11 cellular contexts compared by ENCODE assay signal in genomic region chr16:18804540-18804939, GRCh38. TPM values are rescaled to one million over a fixed set of nuclear protein-coding genes. Genes with fewer than 3 reads are reported as not detected.
DNase-seq lines count a peak whose midpoint lies in the region; ATAC-seq, FAIRE-seq and TF ChIP-seq lines count a peak whose summit lies in the region.
"Had no signal": no experiment of that assay in that cellular context is flagged by ENCODE, and none has a peak within 500 bp of the region (broad histone marks: within the 10 kb centered on the region; RNA-seq: fewer than 3 reads in every experiment).

No MANE protein-coding gene starts in this region.

- intact Hi-C loops in CD4-positive, alpha-beta memory T cell (cut with micrococcal nuclease) = no loop called here
- intact Hi-C loops in K562 (cut with micrococcal nuclease) = no loop called here
- intact Hi-C loops in natural killer cell (cut with micrococcal nuclease) = loop anchor here (5.0 kb wide), 3 partner anchors 163 to 753 kb away; partner anchors contain the start of genes COQ7 and VPS35L
- intact Hi-C loops in testis (cut with DNase I; ENCODE audit: low total_unique reads) = no loop called here

- H3K4me3 ChIP-seq in CD4-positive, alpha-beta memory T cell (ENCODE audit: low read length in 2 of 2) = no peak overlapping the region
- H3K4me3 ChIP-seq in K562 (no peak overlapping the region), testis (no peak overlapping the region)
- H3K4me3 ChIP-seq: upper lobe of left lung had no signal

- TF ChIP-seq EP300 in K562 (IDR thresholded peaks at IDR 0.05; ENCODE audit: low read length) = no peak

- no peaks in the 10 kb centered on the region for H3K9me1 ChIP-seq in K562 (ENCODE audit: control insufficient read depth, insufficient read depth, low read length)

- no peak for TF ChIP-seq CTCF in K562 (IDR thresholded peaks at IDR 0.05 in 2 of 3, conservative IDR thresholded peaks at IDR 0.05 in 1 of 3; ENCODE audit: insufficient read depth in 2 of 3, low read depth in 1 of 3, low read length in 3 of 3)
- TF ChIP-seq CTCF in natural killer cell (IDR thresholded peaks at IDR 0.05) = no peak
- TF ChIP-seq CTCF in testis (IDR thresholded peaks at IDR 0.05) = no peak

- no peak overlapping the region for H3K27ac ChIP-seq in CD4-positive, alpha-beta memory T cell (ENCODE audit: low read depth, low read length)
- H3K27ac ChIP-seq in KOPT-K1 (ENCODE audit: low read depth, low read length, poor library complexity, severe bottlenecking) (peak overlapping the region; percentile 50), K562 (ENCODE audit: extremely low read depth, low read depth, low read length) (peak overlapping the region; percentile 67), testis (no peak overlapping the region)

- TF ChIP-seq POLR2A in K562 (conservative IDR thresholded peaks at IDR 0.05) = no peak
- no peak for TF ChIP-seq POLR2A in testis (IDR thresholded peaks at IDR 0.05)

- ATAC-seq in K562 = no peak
- ATAC-seq in natural killer cell = no peak
- no peak for ATAC-seq in HG02885 (IDR thresholded peaks at IDR 0.05; ENCODE audit: poor library complexity, unreplicated experiment)

- DNase-seq in CD4-positive, alpha-beta memory T cell = no peak
- DNase-seq in K562 (ENCODE audit: extremely low read depth in 1 of 4, low spot score in 3 of 4) (peak in 1 of 4 experiments; percentile 53), natural killer cell (no peak), testis (no peak), superior temporal gyrus (ENCODE audit: extremely low spot score) (no peak)
- no peak for DNase-seq in activated CD4-positive, CD25-positive, alpha-beta regulatory T cell (lab: John Stamatoyannopoulos, UW)
- DNase-seq: central memory CD4-positive, alpha-beta T cell; upper lobe of left lung had no signal

- H3K9ac ChIP-seq in K562 (ENCODE audit: insufficient read depth in 1 of 2, low read depth in 2 of 2, low read length in 2 of 2) = peak overlapping the region in 1 of 2 experiments; percentile 53; a peak in 2 of 4 replicates

- H3K27me3 Mint-ChIP-seq in CD4-positive, alpha-beta memory T cell = no peaks in the 10 kb centered on the region
- no peaks in the 10 kb centered on the region for H3K27me3 Mint-ChIP-seq in natural killer cell (ENCODE audit: low read depth in 2 of 2)

- peaks cover 34% of the 10 kb centered on the region for H3K79me2 ChIP-seq in K562 (ENCODE audit: control insufficient read depth, insufficient read depth, low read length)

- peaks cover 0 to 6% (median 0%) of the 10 kb centered on the region in 8 donors for H3K9me3 Mint-ChIP-seq in CD4-positive, alpha-beta memory T cell
- no peaks in the 10 kb centered on the region for H3K9me3 Mint-ChIP-seq in natural killer cell

- POLR2A ChIA-PET in CD4-positive, alpha-beta memory T cell (lab: Charles Lee; ENCODE audit: partially characterized antibody) = interaction anchor here (1.3 to 6.4 kb wide), 4 partner anchors 12 to 121 kb away, joined by 4 to 176 read pairs (median 15); partner anchors contain the start of genes RPS15A and SMG1
- POLR2A ChIA-PET in K562 (lab: Yijun Ruan, JAX) = interaction anchor here (0.8 to 10.2 kb wide), 8 partner anchors 9 to 281 kb away, joined by 3 to 342 read pairs (median 3); partner anchors contain the start of gene RPS15A

- H3K27me3 ChIP-seq in CD4-positive, alpha-beta memory T cell (ENCODE audit: insufficient read depth, low read length) = no peaks in the 10 kb centered on the region
- no peaks in the 10 kb centered on the region for H3K27me3 ChIP-seq in K562 (ENCODE audit: control insufficient read depth in 2 of 2, insufficient read depth in 2 of 2, low read length in 2 of 2)
- no peaks in the 10 kb centered on the region for H3K27me3 ChIP-seq in testis
- H3K27me3 ChIP-seq: upper lobe of left lung had no signal

- peaks cover 17 to 47% (median 34%) of the 10 kb centered on the region in 4 donors for H3K4me1 Mint-ChIP-seq in CD4-positive, alpha-beta memory T cell
- H3K4me1 Mint-ChIP-seq in natural killer cell = peaks cover 45% of the 10 kb centered on the region in 2 donors

- peaks cover 22% of the 10 kb centered on the region for H3K36me3 ChIP-seq in CD4-positive, alpha-beta memory T cell (ENCODE audit: insufficient read depth, low read length)
- H3K36me3 ChIP-seq in KOPT-K1 (ENCODE audit: insufficient read depth, low read length) = peaks cover 59% of the 10 kb centered on the region
- H3K36me3 ChIP-seq in K562 (ENCODE audit: control insufficient read depth, insufficient read depth, low read length) = peaks cover 55% of the 10 kb centered on the region
- no peaks in the 10 kb centered on the region for H3K36me3 ChIP-seq in testis (ENCODE audit: low read depth, missing control alignments)

- CTCF ChIA-PET in CD4-positive, alpha-beta memory T cell (lab: Charles Lee; ENCODE audit: partially characterized antibody) = interaction anchor here (0.6 to 6.6 kb wide), 6 partner anchors 14 to 165 kb away, joined by 3 to 111 read pairs (median 4); partner anchors contain the start of gene RPS15A
- CTCF ChIA-PET in K562 (lab: Yijun Ruan, JAX; ENCODE audit: low intra/inter-chr PET ratio) = interaction anchor here (0.6 kb wide), 1 partner anchor 167 kb away, joined by 3 read pairs; no protein-coding TSS in a partner anchor

- BruUV-seq in K562 (replicated peaks; lab: Mats Ljungman, UMichigan) = no TSS peak

- H4K20me1 ChIP-seq in K562 (replicated peaks; ENCODE audit: control insufficient read depth, insufficient read depth, low read length) = peaks cover 12% of the 10 kb centered on the region; the same call in 1 of the 2 replicates

- no peak overlapping the region for H3K4me2 ChIP-seq in K562 (ENCODE audit: insufficient read depth, low read length)

- no peak overlapping the region for H3K4me3 Mint-ChIP-seq in CD4-positive, alpha-beta memory T cell
- no peak overlapping the region for H3K4me3 Mint-ChIP-seq in natural killer cell

- in situ Hi-C loops in K562 (cut with MboI) = no loop called here

- H2AFZ ChIP-seq in K562 (ENCODE audit: low read depth, low read length) = 0 out of 2 replicates have a peak overlapping the region, but pooled peaks have one; percentile 18

- no peak for TF ChIP-seq RAD21 in K562 (CRISPR knock-in tag; conservative IDR thresholded peaks at IDR 0.05 in 1 of 2, IDR thresholded peaks at IDR 0.05 in 1 of 2)

- H3K27ac Mint-ChIP-seq in CD4-positive, alpha-beta memory T cell = peak overlapping the region in 6 of 7 donors; percentile 10 to 90 (median 60)
- peak overlapping the region; percentile 88 to 95 for H3K27ac Mint-ChIP-seq in natural killer cell

- 11% methylated on average over 3 of the region's 3 CpGs for WGBS in K562 (ENCODE audit: insufficient coverage, low coverage, missing lambda C conversion rate)
- WGBS in testis, 2 donors = 44 to 58% methylated on average over 3 of the region's 3 CpGs

- no peak for FAIRE-seq in K562 (lab: Jason Lieb, UNC)
- FAIRE-seq: islet of Langerhans had no signal

- no peaks in the 10 kb centered on the region for H3K9me3 ChIP-seq in CD4-positive, alpha-beta memory T cell (ENCODE audit: control insufficient read depth in 1 of 2, low read length in 2 of 2)
- no peaks in the 10 kb centered on the region for H3K9me3 ChIP-seq in KOPT-K1 (ENCODE audit: insufficient read depth, low read length, poor library complexity, severe bottlenecking)
- H3K9me3 ChIP-seq in K562 (replicated peaks; ENCODE audit: control insufficient read depth, insufficient read depth, low read depth, low read length) = no peaks in the 10 kb centered on the region
- H3K9me3 ChIP-seq in testis = no peaks in the 10 kb centered on the region
- H3K9me3 ChIP-seq: upper lobe of left lung had no signal

- H3K36me3 Mint-ChIP-seq in CD4-positive, alpha-beta memory T cell = peaks cover 12 to 38% of the 10 kb centered on the region in 2 donors
- peaks cover 18% of the 10 kb centered on the region for H3K36me3 Mint-ChIP-seq in natural killer cell

- peaks cover 34% of the 10 kb centered on the region for H3K4me1 ChIP-seq in CD4-positive, alpha-beta memory T cell (ENCODE audit: insufficient read depth, low read length)
- H3K4me1 ChIP-seq in K562 (replicated peaks in 1 of 2; ENCODE audit: control insufficient read depth in 2 of 2, insufficient read depth in 2 of 2, low read length in 2 of 2) (peaks cover 18 to 19% of the 10 kb centered on the region in 2 experiments; a peak in 4 of 5 replicates), testis (peaks cover 5% of the 10 kb centered on the region)

RNA-seq across cellular contexts. Expression of gene ARL6IP1, which starts 3.2 kb away (rescaled TPM):
- total RNA-seq in CD4-positive, alpha-beta memory T cell = 100 to 1,000 TPM; 105 to 106 TPM
- polyA plus RNA-seq in CD4-positive, alpha-beta memory T cell = 100 to 1,000 TPM; 188 to 306 TPM
- 143 and 245 TPM in 2 replicates for total RNA-seq in K562 (2011; cell fraction: chromatin; rRNA removed; ENCODE audit: low replicate concordance)
- 250 and 259 TPM in 2 replicates for total RNA-seq in K562 (2011; cell fraction: nucleolus; rRNA removed)
- 312 and 415 TPM in 2 replicates for total RNA-seq in K562 (2011; cell fraction: nucleoplasm; rRNA removed)
- total RNA-seq in K562 (2014; rRNA removed) = 102 and 224 TPM in 2 replicates
- total RNA-seq in K562 (2014; rRNA removed; fragmentation: Illumina TruSeq; extraction: Trizol) = 174 and 193 TPM in 2 replicates
- 135 and 146 TPM in 2 replicates for total RNA-seq in K562 (2015; rRNA removed; fragmentation: Illumina TruSeq; extraction: Trizol)
- 124 and 126 TPM in 2 replicates for total RNA-seq in K562 (2021)
- 223 and 306 TPM in 2 replicates for polyA plus RNA-seq in K562 (2011; rRNA removed)
- 96.0 and 210 TPM in 2 replicates for polyA plus RNA-seq in K562 (2011; cell fraction: cytosol; rRNA removed)
- 51.0 and 75.1 TPM in 2 replicates for polyA plus RNA-seq in K562 (2011; cell fraction: nucleus; rRNA removed)
- 127 and 138 TPM in 2 replicates for polyA plus RNA-seq in K562 (2012)
- 161 and 162 TPM in 2 replicates for polyA plus RNA-seq in K562 (2014; fragmentation: Illumina TruSeq; extraction: Trizol)
- 100 to 1,000 TPM; 291 to 391 TPM for polyA plus RNA-seq in K562 (2014; fragmentation: Nextera tagmentation; extraction: Ambion mirVana)
- polyA plus RNA-seq in K562 (2014; rRNA removed) = 123 and 130 TPM in 2 replicates
- 313 and 420 TPM in 2 replicates for polyA minus RNA-seq in K562 (2011; rRNA and poly(A)+ RNA removed)
- polyA minus RNA-seq in K562 (2011; cell fraction: cytosol; rRNA and poly(A)+ RNA removed) = 117 and 158 TPM in 2 replicates
- polyA minus RNA-seq in K562 (2011; cell fraction: nucleus; rRNA and poly(A)+ RNA removed) = 37.3 and 70.8 TPM in 2 replicates
- total RNA-seq in natural killer cell = 100 to 1,000 TPM; 138 to 143 (median 140) TPM
- 100 to 1,000 TPM; 392 TPM for total RNA-seq in testis
- polyA plus RNA-seq in testis (ENCODE audit: insufficient read depth, low read depth, low replicate concordance) = 219 TPM

RNA-seq across cellular contexts. Expression of gene RPS15A, which starts 14.4 kb away (rescaled TPM):
- 1,000 to 10,000 TPM; 3,088 to 3,151 TPM for total RNA-seq in CD4-positive, alpha-beta memory T cell
- 1,000 to 10,000 TPM; 2,383 to 3,794 TPM for polyA plus RNA-seq in CD4-positive, alpha-beta memory T cell
- 359 and 362 TPM in 2 replicates for total RNA-seq in K562 (2011; cell fraction: chromatin; rRNA removed; ENCODE audit: low replicate concordance)
- total RNA-seq in K562 (2011; cell fraction: nucleolus; rRNA removed) = 473 and 485 TPM in 2 replicates
- 692 and 1,140 TPM in 2 replicates for total RNA-seq in K562 (2011; cell fraction: nucleoplasm; rRNA removed)
- total RNA-seq in K562 (2014; rRNA removed) = 1,397 and 1,443 TPM in 2 replicates
- 3,559 and 3,761 TPM in 2 replicates for total RNA-seq in K562 (2014; rRNA removed; fragmentation: Illumina TruSeq; extraction: Trizol)
- 2,642 and 2,798 TPM in 2 replicates for total RNA-seq in K562 (2015; rRNA removed; fragmentation: Illumina TruSeq; extraction: Trizol)
- 1,796 and 2,160 TPM in 2 replicates for total RNA-seq in K562 (2021)
- polyA plus RNA-seq in K562 (2011; rRNA removed) = 5,474 and 6,005 TPM in 2 replicates
- 3,513 and 6,796 TPM in 2 replicates for polyA plus RNA-seq in K562 (2011; cell fraction: cytosol; rRNA removed)
- polyA plus RNA-seq in K562 (2011; cell fraction: nucleus; rRNA removed) = 831 and 2,065 TPM in 2 replicates
- 3,623 and 3,808 TPM in 2 replicates for polyA plus RNA-seq in K562 (2012)
- 3,581 and 3,787 TPM in 2 replicates for polyA plus RNA-seq in K562 (2014; fragmentation: Illumina TruSeq; extraction: Trizol)
- 1,000 to 10,000 TPM; 1,986 to 2,037 TPM for polyA plus RNA-seq in K562 (2014; fragmentation: Nextera tagmentation; extraction: Ambion mirVana)
- polyA plus RNA-seq in K562 (2014; rRNA removed) = 4,631 and 4,801 TPM in 2 replicates
- polyA minus RNA-seq in K562 (2011; rRNA and poly(A)+ RNA removed) = 2,499 and 2,553 TPM in 2 replicates
- polyA minus RNA-seq in K562 (2011; cell fraction: cytosol; rRNA and poly(A)+ RNA removed) = 305 and 330 TPM in 2 replicates
- polyA minus RNA-seq in K562 (2011; cell fraction: nucleus; rRNA and poly(A)+ RNA removed) = 94.5 and 226 TPM in 2 replicates
- 1,000 to 10,000 TPM; 1,225 to 1,687 (median 1,635) TPM for total RNA-seq in natural killer cell
- total RNA-seq in testis = 100 to 1,000 TPM; 342 to 970 TPM
- 1,223 TPM for polyA plus RNA-seq in testis (ENCODE audit: insufficient read depth, low read depth, low replicate concordance)

Comparison
In these comparisons a context has a peak if more than half of its experiments do, and no peak if none do; other contexts are left out.
1. H3K27ac ChIP-seq: peak in KOPT-K1 (single experiment) and K562 (single experiment); none in CD4-positive, alpha-beta memory T cell (single experiment) and testis (0 of 2).